In genomic region chr20:45465492-45466266, GRCh38 we compare ENCODE assay signal across 1 cellular context.
TF ChIP-seq lines count a peak whose summit lies in the region.

No MANE protein-coding gene starts in this region.

TF ChIP-seq in H1, 55 proteins besides CTCF, POLR2A, EP300 and RAD21:
- TF ChIP-seq ZNF274 (IDR thresholded peaks at IDR 0.05; ENCODE audit: borderline replicate concordance, extremely low read depth, low read length) = no peak
- no peak for TF ChIP-seq CTBP2 (IDR thresholded peaks at IDR 0.05; ENCODE audit: borderline replicate concordance, insufficient read depth, insufficient read length, low read length)
- no peak for TF ChIP-seq TEAD4 (IDR thresholded peaks at IDR 0.05; ENCODE audit: low read depth, low read length)
- TF ChIP-seq TAF7 (optimal IDR thresholded peaks at IDR 0.05; ENCODE audit: borderline replicate concordance, low read depth, low read length) = no peak
- no peak for TF ChIP-seq CREB1 (IDR thresholded peaks at IDR 0.05)
- TF ChIP-seq TAF1 (IDR thresholded peaks at IDR 0.05; ENCODE audit: low read depth, low read length) = no peak
- TF ChIP-seq SP4 (IDR thresholded peaks at IDR 0.05; ENCODE audit: low read length) = no peak
- TF ChIP-seq YY1 (IDR thresholded peaks at IDR 0.05; ENCODE audit: low read depth, low read length) = no peak
- TF ChIP-seq MAFK (IDR thresholded peaks at IDR 0.05; ENCODE audit: low read depth, low read length) = no peak
- no peak for TF ChIP-seq RXRA (IDR thresholded peaks at IDR 0.05; ENCODE audit: insufficient read depth, low read depth, low read length)
- no peak for TF ChIP-seq TBP (IDR thresholded peaks at IDR 0.05; ENCODE audit: low read depth, low read length)
- no peak for TF ChIP-seq SP1 (IDR thresholded peaks at IDR 0.05; ENCODE audit: low read depth, low read length)
- TF ChIP-seq CEBPB (IDR thresholded peaks at IDR 0.05; ENCODE audit: low read depth, low read length) = no peak
- no peak for TF ChIP-seq CHD7 (IDR thresholded peaks at IDR 0.05; ENCODE audit: insufficient replicate concordance, low read length)
- no peak for TF ChIP-seq RFX5 (IDR thresholded peaks at IDR 0.05; ENCODE audit: borderline replicate concordance, low read depth, low read length)
- TF ChIP-seq NRF1 (IDR thresholded peaks at IDR 0.05; ENCODE audit: low read depth, low read length) = no peak
- no peak for TF ChIP-seq BCL11A (IDR thresholded peaks at IDR 0.05; ENCODE audit: low read depth in 2 of 2, low read length in 2 of 2)
